Comparison of ENCODE assay signal across 7 cellular contexts in the genomic region with DNA sequence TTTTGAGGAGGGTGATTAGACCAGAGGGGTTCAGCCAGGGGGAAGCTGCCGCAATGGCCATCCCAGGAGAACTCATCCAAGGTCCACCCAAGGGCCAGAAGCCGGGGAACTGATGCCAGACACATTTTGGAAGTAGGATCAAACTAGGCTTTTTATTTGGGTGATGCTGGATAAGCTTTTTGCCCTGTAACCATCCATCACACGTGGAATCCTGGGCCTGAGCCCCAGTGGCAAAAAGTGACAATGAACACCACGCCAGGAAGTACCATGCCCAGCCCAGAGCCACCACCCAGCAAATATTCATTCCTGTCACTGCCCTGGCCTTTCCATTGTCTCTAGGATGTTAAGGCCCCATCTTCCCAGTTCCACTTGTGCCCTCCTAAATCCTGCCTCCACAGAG.
"Had no signal": no experiment of that assay in that cellular context is flagged by ENCODE, and none has a peak within 500 bp of the region (broad histone marks: within the 10 kb centered on the region; RNA-seq: fewer than 3 reads in every experiment).

No MANE protein-coding gene starts in this region.

- H3K27ac Mint-ChIP-seq: GM23338 had no signal

- ATAC-seq: GM23338, K562 had no signal

- H3K4me3 Mint-ChIP-seq: GM23338, H9 had no signal

- FAIRE-seq: H1, H54, K562 had no signal

- H3K9me3 Mint-ChIP-seq: H9 had no signal

- H3K4me3 ChIP-seq: GM23338, K562 had no signal

- H3K4me2 ChIP-seq: GM23338 had no signal

- DNase-seq: H9, HCEC 1CT, IMR-90 had no signal
